ENCODE assay signal across 8 cellular contexts in genomic region chr20:17536944-17537444, GRCh38. TPM values are rescaled to one million over a fixed set of nuclear protein-coding genes. Genes with fewer than 3 reads are reported as not detected.
DNase-seq lines count a peak whose midpoint lies in the region; ATAC-seq, FAIRE-seq and TF ChIP-seq lines count a peak whose summit lies in the region.

No MANE protein-coding gene starts in this region.

- intact Hi-C loops in HepG2 (cut with micrococcal nuclease; ENCODE audit: unreplicated experiment) = loop anchor here (1.0 kb wide), 6 partner anchors 32 to 402 kb away; partner anchors contain the start of gene DSTN

- peaks cover 0 to 2% of the 10 kb centered on the region in 2 experiments; a peak in 1 of 5 replicates for H3K27me3 ChIP-seq in HepG2 (ENCODE audit: control insufficient read depth in 1 of 2, insufficient read depth in 2 of 2, low read length in 2 of 2)

- 2% methylated on average over 6 of the region's 6 CpGs for WGBS in HepG2 (ENCODE audit: low lambda C conversion rate)

- peak overlapping the region; percentile 37 for H3K4me2 ChIP-seq in HepG2 (ENCODE audit: low read depth, low read length)

- no peak overlapping the region for H3K9ac ChIP-seq in HepG2 (ENCODE audit: insufficient read depth, low read depth, low read length)

- DNase-seq in AML-193 (lab: John Stamatoyannopoulos, UW) = peak; percentile 65 to 66
- DNase-seq in NCI-H345 treated with DMSO at 0.1 percent for 48 hours (lab: John Stamatoyannopoulos, UW; ENCODE audit: unreplicated experiment) = peak; percentile 69
- DNase-seq in activated CD4-positive, CD25-positive, alpha-beta regulatory T cell treated with anti-CD3 and anti-CD28 coated beads, Interleukin-2, amount 50 U/mL, for 16 hours (ENCODE audit: low read depth, low spot score) = peak; percentile 28
- DNase-seq in central memory CD8-positive, alpha-beta T cell (ENCODE audit: low spot score in 2 of 2) = peak; percentile 42 to 57
- peak; percentile 90 for DNase-seq in HepG2 (ENCODE audit: low spot score)
- DNase-seq in stimulated activated CD4-positive, alpha-beta T cell treated with anti-CD3 and anti-CD28 coated beads, TNF-alpha, amount 100 ng/mL, for 4 hours (ENCODE audit: low read depth in 3 of 3) = peak in 2 of 3 experiments; percentile 31 to 46

- no peaks in the 10 kb centered on the region for H3K9me3 Mint-ChIP-seq in central memory CD8-positive, alpha-beta T cell

- in situ Hi-C loops in HepG2 (cut with HindIII; ENCODE audit: extremely low pct_ligation_motif_present, low pct_unique_long_range_greater_than_20kb) = loop anchor here (5.0 to 10.0 kb wide), 2 partner anchors 75 to 398 kb away; no protein-coding TSS in a partner anchor

- H3K79me2 ChIP-seq in HepG2 (ENCODE audit: insufficient read depth, low read length) = no peaks in the 10 kb centered on the region

- CTCF ChIA-PET in HepG2 (lab: Yijun Ruan, JAX; ENCODE audit: low intra/inter-chr PET ratio, low total read pairs) = interaction anchor here (1.3 to 4.1 kb wide), 9 partner anchors 32 to 459 kb away, joined by 6 to 47 read pairs (median 13); partner anchors contain the start of gene DSTN

- H3K4me1 ChIP-seq in HepG2 (ENCODE audit: insufficient read depth, low read length) = peaks cover 23% of the 10 kb centered on the region

- FAIRE-seq in HepG2 (lab: Jason Lieb, UNC) = peak; percentile 99

- peaks cover 13% of the 10 kb centered on the region for H3K4me1 Mint-ChIP-seq in central memory CD8-positive, alpha-beta T cell

- H3K4me3 Mint-ChIP-seq in central memory CD8-positive, alpha-beta T cell = no peak overlapping the region

- H3K27ac ChIP-seq in HepG2 (ENCODE audit: extremely low read length, insufficient read depth, low read length) = no peak overlapping the region

- peak overlapping the region in 1 of 3 experiments; percentile 18; a peak in 1 of 6 replicates for H3K4me3 ChIP-seq in HepG2 (replicated peaks in 1 of 3; ENCODE audit: insufficient read depth in 1 of 3, low read depth in 2 of 3, low read length in 3 of 3)

- POLR2A ChIA-PET in HepG2 (lab: Yijun Ruan, JAX) = interaction anchor here (0.8 to 1.3 kb wide), 5 partner anchors 27 to 358 kb away, joined by 3 to 7 read pairs (median 3); partner anchors contain the start of gene DSTN

- TF ChIP-seq RAD21 in HepG2 (CRISPR knock-in tag; IDR thresholded peaks at IDR 0.05) = peak; percentile 98

- no peaks in the 10 kb centered on the region for H4K20me1 ChIP-seq in HepG2 (ENCODE audit: insufficient read depth, low read length)

- no peak for TF ChIP-seq POLR2A in HepG2 (IDR thresholded peaks at IDR 0.05; ENCODE audit: insufficient read depth in 1 of 2, low read depth in 2 of 2, low read length in 2 of 2)

- no peak overlapping the region for H3K27ac Mint-ChIP-seq in central memory CD8-positive, alpha-beta T cell (ENCODE audit: low read depth)

- H3K27me3 Mint-ChIP-seq in central memory CD8-positive, alpha-beta T cell = peaks cover 39% of the 10 kb centered on the region

- H3K36me3 Mint-ChIP-seq in central memory CD8-positive, alpha-beta T cell (ENCODE audit: insufficient read depth) = no peaks in the 10 kb centered on the region

- H3K9me3 ChIP-seq in HepG2 (ENCODE audit: low read length) = no peaks in the 10 kb centered on the region

- ATAC-seq in GM18873 (IDR thresholded peaks at IDR 0.05; ENCODE audit: low FRiP score, unreplicated experiment) (peak; percentile 61), HG03196 (IDR thresholded peaks at IDR 0.05; ENCODE audit: unreplicated experiment) (peak; percentile 81), HepG2 (peak; percentile 100)
- peak; percentile 92 for ATAC-seq in central memory CD8-positive, alpha-beta T cell (replicated peaks; ENCODE audit: extremely low read depth, poor library complexity, severe bottlenecking)

- peak; percentile 99 for TF ChIP-seq CTCF in HepG2 (CRISPR knock-in tag; IDR thresholded peaks at IDR 0.05)

- no peak overlapping the region for H2AFZ ChIP-seq in HepG2 (ENCODE audit: low read length)

- no TSS peak for BruUV-seq in HepG2 (replicated peaks; lab: Mats Ljungman, UMichigan)

- TF ChIP-seq EP300 in HepG2 (IDR thresholded peaks at IDR 0.05; ENCODE audit: low read depth in 2 of 2, low read length in 2 of 2) (peak in 1 of 2 experiments; percentile 29; a peak in 1 of 4 replicates), HepG2 (CRISPR knock-in tag; IDR thresholded peaks at IDR 0.05; ENCODE audit: borderline replicate concordance) (peak; percentile 62)

- H3K36me3 ChIP-seq in HepG2 (replicated peaks in 1 of 2; ENCODE audit: control insufficient read depth in 1 of 2, insufficient read depth in 2 of 2, low read length in 2 of 2) = no peaks in the 10 kb centered on the region

TF ChIP-seq in HepG2, 621 proteins besides CTCF, POLR2A, EP300 and RAD21 (continues in another document):
- TF ChIP-seq MYC (CRISPR knock-in tag; IDR thresholded peaks at IDR 0.05; ENCODE audit: borderline replicate concordance) = peak; percentile 74; the same call in 1 of the 2 replicates
- TF ChIP-seq ZNF33A (CRISPR knock-in tag; IDR thresholded peaks at IDR 0.05; ENCODE audit: borderline replicate concordance) = 0 out of 2 replicates have a peak, but pooled peaks have one; percentile 78

RNA-seq across cellular contexts. Expression of gene BFSP1, which starts 5.8 kb away (rescaled TPM):
- total RNA-seq in HepG2 (2016; rRNA removed; fragmentation: Illumina TruSeq; extraction: Trizol) = 0.22 and 0.36 TPM in 2 replicates
- 0.30 TPM in 1 of 2 replicates, not detected in the other for total RNA-seq in HepG2 (2016; cell fraction: cytosol; rRNA removed; fragmentation: Illumina TruSeq; extraction: Trizol; ENCODE audit: low read depth)
- 0.30 and 0.79 TPM in 2 replicates for total RNA-seq in HepG2 (2016; cell fraction: insoluble cytoplasmic fraction; rRNA removed; fragmentation: Illumina TruSeq; extraction: Trizol)
- 0.28 and 0.34 TPM in 2 replicates for total RNA-seq in HepG2 (2016; cell fraction: membrane; rRNA removed; fragmentation: Illumina TruSeq; extraction: Trizol)
- 0.19 and 0.44 TPM in 2 replicates for total RNA-seq in HepG2 (2016; cell fraction: nucleus; rRNA removed; fragmentation: Illumina TruSeq; extraction: Trizol)
- polyA plus RNA-seq in HepG2 (2011; rRNA removed) = 0.24 and 0.26 TPM in 2 replicates
- 0.28 and 0.32 TPM in 2 replicates for polyA plus RNA-seq in HepG2 (2011; cell fraction: cytosol; rRNA removed)
- 0.11 and 0.23 TPM in 2 replicates for polyA plus RNA-seq in HepG2 (2011; cell fraction: nucleus; rRNA removed)
- 0.15 and 0.31 TPM in 2 replicates for polyA plus RNA-seq in HepG2 (2012)
- 0.11 and 0.23 TPM in 2 replicates for polyA plus RNA-seq in HepG2 (2016; cell fraction: cytosol; fragmentation: Illumina TruSeq; extraction: Trizol; ENCODE audit: low read depth)
- polyA plus RNA-seq in HepG2 (2016; cell fraction: insoluble cytoplasmic fraction; fragmentation: Illumina TruSeq; extraction: Trizol; ENCODE audit: low read depth) = 0.26 and 0.56 TPM in 2 replicates
- 0.26 and 0.31 TPM in 2 replicates for polyA plus RNA-seq in HepG2 (2016; cell fraction: membrane; fragmentation: Illumina TruSeq; extraction: Trizol; ENCODE audit: low read depth)
- polyA plus RNA-seq in HepG2 (2016; cell fraction: nucleus; fragmentation: Illumina TruSeq; extraction: Trizol; ENCODE audit: insufficient read depth, low read depth) = 0.21 and 0.27 TPM in 2 replicates
- polyA minus RNA-seq in HepG2 (2011; rRNA and poly(A)+ RNA removed; ENCODE audit: low replicate concordance) = 0.42 and 1.2 TPM in 2 replicates
- not detected in 2 replicates for polyA minus RNA-seq in HepG2 (2011; cell fraction: cytosol; rRNA and poly(A)+ RNA removed)
- 0.25 TPM in 1 of 2 replicates, not detected in the other for polyA minus RNA-seq in HepG2 (2011; cell fraction: nucleus; rRNA and poly(A)+ RNA removed)

RNA-seq across cellular contexts. Expression of gene DSTN, which starts 32.9 kb away (rescaled TPM):
- total RNA-seq in HepG2 (2016; rRNA removed; fragmentation: Illumina TruSeq; extraction: Trizol) = 106 and 164 TPM in 2 replicates
- total RNA-seq in HepG2 (2016; cell fraction: cytosol; rRNA removed; fragmentation: Illumina TruSeq; extraction: Trizol; ENCODE audit: low read depth) = 28.2 and 36.3 TPM in 2 replicates
- total RNA-seq in HepG2 (2016; cell fraction: insoluble cytoplasmic fraction; rRNA removed; fragmentation: Illumina TruSeq; extraction: Trizol) = 120 and 172 TPM in 2 replicates
- 94.4 and 96.0 TPM in 2 replicates for total RNA-seq in HepG2 (2016; cell fraction: membrane; rRNA removed; fragmentation: Illumina TruSeq; extraction: Trizol)
- 46.1 and 50.0 TPM in 2 replicates for total RNA-seq in HepG2 (2016; cell fraction: nucleus; rRNA removed; fragmentation: Illumina TruSeq; extraction: Trizol)
- 21.8 and 27.6 TPM in 2 replicates for polyA plus RNA-seq in HepG2 (2011; rRNA removed)
- polyA plus RNA-seq in HepG2 (2011; cell fraction: cytosol; rRNA removed) = 11.0 and 20.0 TPM in 2 replicates
- 8.1 and 11.6 TPM in 2 replicates for polyA plus RNA-seq in HepG2 (2011; cell fraction: nucleus; rRNA removed)
- 74.6 and 95.1 TPM in 2 replicates for polyA plus RNA-seq in HepG2 (2012)
- 77.0 and 95.4 TPM in 2 replicates for polyA plus RNA-seq in HepG2 (2016; cell fraction: cytosol; fragmentation: Illumina TruSeq; extraction: Trizol; ENCODE audit: low read depth)
- 263 and 281 TPM in 2 replicates for polyA plus RNA-seq in HepG2 (2016; cell fraction: insoluble cytoplasmic fraction; fragmentation: Illumina TruSeq; extraction: Trizol; ENCODE audit: low read depth)
- polyA plus RNA-seq in HepG2 (2016; cell fraction: membrane; fragmentation: Illumina TruSeq; extraction: Trizol; ENCODE audit: low read depth) = 120 and 139 TPM in 2 replicates
- 108 and 109 TPM in 2 replicates for polyA plus RNA-seq in HepG2 (2016; cell fraction: nucleus; fragmentation: Illumina TruSeq; extraction: Trizol; ENCODE audit: insufficient read depth, low read depth)
- polyA minus RNA-seq in HepG2 (2011; rRNA and poly(A)+ RNA removed; ENCODE audit: low replicate concordance) = 1.3 and 4.9 TPM in 2 replicates
- 15.3 and 15.9 TPM in 2 replicates for polyA minus RNA-seq in HepG2 (2011; cell fraction: cytosol; rRNA and poly(A)+ RNA removed)
- 5.8 and 7.6 TPM in 2 replicates for polyA minus RNA-seq in HepG2 (2011; cell fraction: nucleus; rRNA and poly(A)+ RNA removed)

Comparison
In these comparisons a context has a peak if more than half of its experiments do, and no peak if none do; other contexts are left out.
1. DNase-seq: peak in every context shown above with its lines; median percentile 90 in HepG2; 69 in NCI-H345 treated with DMSO at 0.1 percent for 48 hours; 66 in AML-193; 50 in central memory CD8-positive, alpha-beta T cell; 38 in stimulated activated CD4-positive, alpha-beta T cell treated with anti-CD3 and anti-CD28 coated beads, TNF-alpha, amount 100 ng/mL, for 4 hours; 28 in activated CD4-positive, CD25-positive, alpha-beta regulatory T cell treated with anti-CD3 and anti-CD28 coated beads, Interleukin-2, amount 50 U/mL, for 16 hours.